19 cellular contexts compared by ENCODE assay signal in genomic region chr5:78912796-78913195, GRCh38.
"Had no signal": no experiment of that assay in that cellular context is flagged by ENCODE, and none has a peak within 500 bp of the region (broad histone marks: within the 10 kb centered on the region; RNA-seq: fewer than 3 reads in every experiment).

No MANE protein-coding gene starts in this region.

- H3K27me3 ChIP-seq: tibial artery had no signal

- DNase-seq: activated CD4-positive, alpha-beta memory T cell treated with anti-CD3 and anti-CD28 coated beads for 36 hours; activated CD4-positive, alpha-beta T cell treated with anti-CD3 and anti-CD28 coated beads for 48 hours; activated effector memory CD4-positive, alpha-beta T cell treated with Interleukin-2 at 50 U/mL for 16 hours; activated naive CD4-positive, alpha-beta T cell treated with anti-CD3 and anti-CD28 coated beads for 36 hours; activated naive CD8-positive, alpha-beta T cell treated with anti-CD3 and anti-CD28 coated beads, Interleukin-2, amount 10 ng/mL, durations not matched to agents 7 days and 5 days; activated T-cell treated with anti-CD3 and anti-CD28 coated beads, Interleukin-2, amount 50 U/mL, for 72 hours; amygdala; effector CD4-positive, alpha-beta T cell; foreskin melanocyte; hippocampal formation; kidney glomerular epithelial cell; occipital lobe; posterior cingulate gyrus; retina; stimulated activated CD4-positive, alpha-beta T cell treated with anti-CD3 and anti-CD28 coated beads, Interleukin-12 subunit alpha, Interleukin-12 subunit beta, amount 100 ng/mL, for 4 hours; stimulated activated CD4-positive, alpha-beta T cell treated with anti-CD3 and anti-CD28 coated beads, Interleukin-4, amount 100 ng/mL, for 4 hours; stimulated activated naive CD8-positive, alpha-beta T cell treated with anti-CD3 and anti-CD28 coated beads, Interleukin-15, Interleukin-2, amounts not matched to agents 100 U/mL and 50 U/mL, for 24 hours; tibial artery had no signal

- H3K36me3 ChIP-seq: tibial artery had no signal

- ATAC-seq: activated T-cell treated with anti-CD3 and anti-CD28 coated beads, Interleukin-2, amount 50 U/mL, for 72 hours; esophagus mucosa; stimulated activated naive CD8-positive, alpha-beta T cell treated with anti-CD3 and anti-CD28 coated beads, Interleukin-15, Interleukin-2, amounts not matched to agents 100 U/mL and 50 U/mL, for 24 hours had no signal

- H3K27ac ChIP-seq: tibial artery had no signal

- H3K4me3 ChIP-seq: tibial artery had no signal

- H3K9me3 ChIP-seq: tibial artery had no signal
